In genomic region chr22:20146777-20147176, GRCh38 we compare ENCODE assay signal across 29 cellular contexts. TPM values are rescaled to one million over a fixed set of nuclear protein-coding genes. Genes with fewer than 3 reads are reported as not detected.
DNase-seq lines count a peak whose midpoint lies in the region; ATAC-seq and TF ChIP-seq lines count a peak whose summit lies in the region.
"Had no signal": no experiment of that assay in that cellular context is flagged by ENCODE, and none has a peak within 500 bp of the region (broad histone marks: within the 10 kb centered on the region; RNA-seq: fewer than 3 reads in every experiment).

No MANE protein-coding gene starts in this region.

- H3K36me3 Mint-ChIP-seq in neural crest cell (ENCODE audit: low read depth), result no peaks in the 10 kb centered on the region
- H3K36me3 Mint-ChIP-seq: activated naive CD4-positive, alpha-beta T cell treated with anti-CD3 and anti-CD28 coated beads, Interleukin-2, amount 50 U/mL, for 72 hours had no signal

- H3K9ac ChIP-seq in BLaER1 (peak overlapping the region; percentile 71), Loucy (ENCODE audit: low read depth, low read length, poor library complexity, severe bottlenecking) (no peak overlapping the region)

- ATAC-seq in GM18519 (IDR thresholded peaks at IDR 0.05; ENCODE audit: low FRiP score, unreplicated experiment), result no peak
- no peak for ATAC-seq in GM18517 (IDR thresholded peaks at IDR 0.05; ENCODE audit: unreplicated experiment)
- ATAC-seq: A549; activated naive CD4-positive, alpha-beta T cell treated with anti-CD3 and anti-CD28 coated beads, Interleukin-2, amount 50 U/mL, for 72 hours; gastroesophageal sphincter had no signal

- H3K27me3 Mint-ChIP-seq in neural crest cell (ENCODE audit: low read depth), result no peaks in the 10 kb centered on the region
- H3K27me3 Mint-ChIP-seq: CD4-positive, alpha-beta T cell had no signal

- no peaks in the 10 kb centered on the region for H3K27me3 ChIP-seq in BLaER1
- H3K27me3 ChIP-seq in Loucy (ENCODE audit: insufficient read depth, low read length, poor library complexity, severe bottlenecking), result no peaks in the 10 kb centered on the region
- H3K27me3 ChIP-seq: ascending aorta, cardiac muscle cell, gastroesophageal sphincter, stomach, vagina had no signal

- in situ Hi-C loops in GM13976 (cut with MboI; ENCODE audit: low sequenced_read_pairs, unreplicated experiment), result no loop called here

- POLR2A ChIA-PET in HEK293T (lab: Yijun Ruan, JAX), result no interaction called here

- H3K36me3 ChIP-seq in BLaER1 (peaks cover 40% of the 10 kb centered on the region), Loucy (ENCODE audit: insufficient read depth, low read length) (no peaks in the 10 kb centered on the region)
- H3K36me3 ChIP-seq: cardiac muscle cell, WERI-Rb-1 had no signal

- H3K27ac ChIP-seq in BLaER1, result peak overlapping the region; percentile 79
- H3K27ac ChIP-seq: A549, ascending aorta, cardiac muscle cell, gastroesophageal sphincter, stomach, vagina, WERI-Rb-1 had no signal

- TF ChIP-seq CTCF in GM13976 (IDR thresholded peaks at IDR 0.05; ENCODE audit: borderline replicate concordance, control extremely low read depth, extremely low read depth, insufficient read depth, missing control alignments), result peak; percentile 25
- TF ChIP-seq CTCF in Loucy (conservative IDR thresholded peaks at IDR 0.05; ENCODE audit: low read length), result no peak
- TF ChIP-seq CTCF in neural crest cell (conservative IDR thresholded peaks at IDR 0.05), result no peak

- peaks cover 6% of the 10 kb centered on the region for H3K4me1 Mint-ChIP-seq in neural crest cell

- H3K9me3 Mint-ChIP-seq in neural crest cell, result no peaks in the 10 kb centered on the region
- H3K9me3 Mint-ChIP-seq: activated naive CD4-positive, alpha-beta T cell treated with anti-CD3 and anti-CD28 coated beads, Interleukin-2, amount 50 U/mL, for 72 hours; CD4-positive, alpha-beta T cell had no signal

- DNase-seq in GM13976 (ENCODE audit: low spot score), result peak; percentile 77
- DNase-seq in neural crest cell (ENCODE audit: low read depth, low spot score), result no peak
- no peak for DNase-seq in HEK293T (ENCODE audit: extremely low spot score)
- DNase-seq in NCI-H1105 (lab: John Stamatoyannopoulos, UW), result no peak
- DNase-seq: activated CD4-positive, alpha-beta T cell treated with anti-CD3 and anti-CD28 coated beads for 4 hours; activated CD8-positive, alpha-beta memory T cell treated with anti-CD3 and anti-CD28 coated beads for 24 hours; activated T-cell treated with anti-CD3 and anti-CD28 coated beads for 4 hours; CD4-positive, alpha-beta T cell; effector CD4-positive, alpha-beta T cell; hippocampal formation; NCI-H146; NCI-H226; NCI-H748 treated with DMSO at 0.1 percent for 48 hours; stomach; T1000; WERI-Rb-1 had no signal

- CTCF ChIA-PET in HEK293T (lab: Yijun Ruan, JAX), result no interaction called here

- no peak overlapping the region for H2AFZ ChIP-seq in Loucy (ENCODE audit: low read length)

- H3K9me3 ChIP-seq in BLaER1, result no peaks in the 10 kb centered on the region
- H3K9me3 ChIP-seq in Loucy (ENCODE audit: insufficient read depth, low read depth, low read length), result no peaks in the 10 kb centered on the region
- H3K9me3 ChIP-seq: A549, ascending aorta, gastroesophageal sphincter, stomach, vagina had no signal

- peaks cover 69% of the 10 kb centered on the region for H3K4me1 ChIP-seq in BLaER1
- peaks cover 12% of the 10 kb centered on the region for H3K4me1 ChIP-seq in Loucy (ENCODE audit: insufficient read depth, low read length, poor library complexity, severe bottlenecking)
- H3K4me1 ChIP-seq: A549, ascending aorta, gastroesophageal sphincter, stomach, vagina had no signal

- peak overlapping the region; percentile 94 for H3K4me2 ChIP-seq in BLaER1
- H3K4me2 ChIP-seq in Loucy (ENCODE audit: low read depth, low read length, poor library complexity, severe bottlenecking), result peak overlapping the region; percentile 50
- H3K4me2 ChIP-seq: A549, smooth muscle cell had no signal

- no peaks in the 10 kb centered on the region for H3K79me2 ChIP-seq in Loucy (ENCODE audit: insufficient read depth, low read length)

- H4K20me1 ChIP-seq in BLaER1 (peaks cover 29% of the 10 kb centered on the region), Loucy (ENCODE audit: insufficient read depth, low read length, poor library complexity, severe bottlenecking) (no peaks in the 10 kb centered on the region)

- no peaks in the 10 kb centered on the region for H3K9me2 ChIP-seq in Loucy (replicated peaks; ENCODE audit: low read depth, low read length)

- peak overlapping the region; percentile 27 for H3K27ac Mint-ChIP-seq in neural crest cell (ENCODE audit: unreplicated experiment)
- H3K27ac Mint-ChIP-seq: CD4-positive, alpha-beta T cell had no signal

- H3K4me3 Mint-ChIP-seq in neural crest cell, result peak overlapping the region; percentile 23
- H3K4me3 Mint-ChIP-seq: CD4-positive, alpha-beta T cell had no signal

- H3K4me3 ChIP-seq in BLaER1 (peak overlapping the region; percentile 55), Loucy (ENCODE audit: low read length, poor library complexity, severe bottlenecking) (no peak overlapping the region)
- H3K4me3 ChIP-seq: A549, ascending aorta, cardiac muscle cell, gastroesophageal sphincter, smooth muscle cell, stomach, vagina had no signal

- H3F3A ChIP-seq in Loucy (ENCODE audit: low read depth), result no peaks in the 10 kb centered on the region

TF ChIP-seq in HEK293T, 16 proteins besides CTCF, POLR2A, EP300 and RAD21:
- TF ChIP-seq PKNOX1 (IDR thresholded peaks at IDR 0.05) (no peak), ZNF384 (IDR thresholded peaks at IDR 0.05) (no peak), SUZ12 (IDR thresholded peaks at IDR 0.05) (no peak), FOXK2 (IDR thresholded peaks at IDR 0.05) (no peak), LEF1 (IDR thresholded peaks at IDR 0.05; ENCODE audit: borderline replicate concordance) (no peak), HDGF (IDR thresholded peaks at IDR 0.05; ENCODE audit: borderline replicate concordance) (no peak), L3MBTL2 (conservative IDR thresholded peaks at IDR 0.05) (no peak), NFRKB (IDR thresholded peaks at IDR 0.05) (no peak), CTBP1 (IDR thresholded peaks at IDR 0.05; ENCODE audit: borderline replicate concordance) (no peak), ARNT (IDR thresholded peaks at IDR 0.05) (no peak)

RNA-seq across cellular contexts. Expression of gene CCDC188, which starts 4.1 kb away (rescaled TPM):
- 8.2 and 8.6 TPM in 2 replicates for total RNA-seq in neural crest cell
- total RNA-seq: activated naive CD4-positive, alpha-beta T cell treated with anti-CD3 and anti-CD28 coated beads, Interleukin-2, amount 50 U/mL, for 72 hours; ascending aorta; cardiac muscle cell; CD4-positive, alpha-beta T cell; gastroesophageal sphincter; H1; RPMI7951; smooth muscle cell; vagina had no signal

RNA-seq across cellular contexts. Expression of gene ZDHHC8, which starts 15.2 kb away (rescaled TPM):
- total RNA-seq in neural crest cell, result 82.1 and 98.9 TPM in 2 replicates

RNA-seq across cellular contexts. Expression of gene TRMT2A, which starts 29.8 kb away (rescaled TPM):
- 75.1 and 77.7 TPM in 2 replicates for total RNA-seq in neural crest cell

RNA-seq across cellular contexts. Expression of gene RANBP1, which starts 30.9 kb away (rescaled TPM):
- total RNA-seq in neural crest cell, result 469 and 489 TPM in 2 replicates
